Comparison of ENCODE assay signal across 17 cellular contexts in genomic region chr12:71640316-71640715, GRCh38.
"Had no signal": no experiment of that assay in that cellular context is flagged by ENCODE, and none has a peak within 500 bp of the region (broad histone marks: within the 10 kb centered on the region; RNA-seq: fewer than 3 reads in every experiment).

No MANE protein-coding gene starts in this region.

- H3K36me3 ChIP-seq: prostate gland had no signal

- H3K27ac ChIP-seq: adrenal gland, esophagus muscularis mucosa, prostate gland, spleen, suprapubic skin, upper lobe of left lung had no signal

- H3K4me3 ChIP-seq: adrenal gland, esophagus muscularis mucosa, mucosa of descending colon, prostate gland, spleen, suprapubic skin, upper lobe of left lung had no signal

- H3K27me3 ChIP-seq: adrenal gland, esophagus muscularis mucosa, spleen, suprapubic skin, upper lobe of left lung had no signal

- DNase-seq: activated CD4-positive, alpha-beta T cell treated with anti-CD3 and anti-CD28 coated beads, Interleukin-2, amount 50 U/mL, for 4 hours; activated naive CD4-positive, alpha-beta T cell treated with anti-CD3 and anti-CD28 coated beads, Interleukin-2, amount 50 U/mL, for 16 hours; central memory CD4-positive, alpha-beta T cell; dermis blood vessel endothelial cell; immature natural killer cell; mammary epithelial cell; mucosa of descending colon; naive thymus-derived CD8-positive, alpha-beta T cell; spleen; stimulated activated CD4-positive, alpha-beta T cell treated with anti-CD3 and anti-CD28 coated beads, Interleukin-1b, Interleukin-23, amount 100 ng/mL, for 48 hours; stimulated activated naive B cell treated with anti-CD40 and anti-IgM and Interleukin-4, amounts not matched to agents 10 μg/mL and 1 μg/mL and 100 μg/mL, for 72 hours; upper lobe of left lung had no signal

- H3K4me1 ChIP-seq: adrenal gland, prostate gland, upper lobe of left lung had no signal

- H3K9me3 ChIP-seq: esophagus muscularis mucosa, mucosa of descending colon, prostate gland, spleen, suprapubic skin, upper lobe of left lung had no signal

- ATAC-seq: mucosa of descending colon, sciatic nerve had no signal
